Comparison of ENCODE assay signal across 18 cellular contexts in genomic region chr10:24341897-24342296, GRCh38.
A peak's percentile ranks its signal among the peaks of the same experiment; 100 is the strongest.
DNase-seq lines count a peak whose midpoint lies in the region; ATAC-seq and TF ChIP-seq lines count a peak whose summit lies in the region.
"Had no signal": no experiment of that assay in that cellular context is flagged by ENCODE, and none has a peak within 500 bp of the region (broad histone marks: within the 10 kb centered on the region; RNA-seq: fewer than 3 reads in every experiment).

No MANE protein-coding gene starts in this region.

- ATAC-seq in Right ventricle myocardium superior (ENCODE audit: poor library complexity), result peak; percentile 50
- no peak for ATAC-seq in HG02870 (IDR thresholded peaks at IDR 0.05; ENCODE audit: unreplicated experiment)
- ATAC-seq: GM12878, HCT116, Panc1 had no signal

- no peaks in the 10 kb centered on the region for H3K9me3 ChIP-seq in ascending aorta
- H3K9me3 ChIP-seq in osteoblast (ENCODE audit: low read depth, low read length), result no peaks in the 10 kb centered on the region
- H3K9me3 ChIP-seq: BE2C, Caco-2 had no signal

- peaks cover 3 to 27% of the 10 kb centered on the region in 2 donors for H3K4me1 ChIP-seq in ascending aorta
- H3K4me1 ChIP-seq in osteoblast (ENCODE audit: insufficient read depth, low read length), result peaks cover 27% of the 10 kb centered on the region
- H3K4me1 ChIP-seq: BE2C had no signal

- H3K27ac ChIP-seq in ascending aorta (peak overlapping the region; percentile 67 to 75), osteoblast (ENCODE audit: low read depth, low read length) (peak overlapping the region; percentile 30)
- H3K27ac ChIP-seq: KMS-11 had no signal

- H3K27me3 ChIP-seq in ascending aorta (no peaks in the 10 kb centered on the region), osteoblast (ENCODE audit: insufficient read depth, low read length) (no peaks in the 10 kb centered on the region)
- H3K27me3 ChIP-seq: BE2C had no signal

- H3K4me3 ChIP-seq in ascending aorta, result no peak overlapping the region
- no peak overlapping the region for H3K4me3 ChIP-seq in osteoblast (ENCODE audit: insufficient read depth, low read length)
- H3K4me3 ChIP-seq: GM12878 had no signal

- no peaks in the 10 kb centered on the region for H4K20me1 ChIP-seq in osteoblast (ENCODE audit: insufficient read depth, low read length)

- DNase-seq in Right ventricle myocardium superior (no peak), cardiac septum (ENCODE audit: low spot score) (no peak), ascending aorta (ENCODE audit: low spot score in 2 of 2) (no peak), osteoblast (ENCODE audit: insufficient read length, low spot score, missing footprints) (no peak), MV-4-11 (lab: John Stamatoyannopoulos, UW) (no peak), NCI-H1417 treated with DMSO at 0.1 percent for 48 hours (lab: John Stamatoyannopoulos, UW) (no peak), occipital lobe (lab: John Stamatoyannopoulos, UW) (no peak)
- DNase-seq: BE2C; Caco-2; CD4-positive, alpha-beta T cell; GOT3; NCI-H1436; NCI-H2081 treated with DMSO at 0.1 percent for 48 hours had no signal

- no peaks in the 10 kb centered on the region for H3K79me2 ChIP-seq in osteoblast (ENCODE audit: insufficient read depth, low read length)

- H3K4me2 ChIP-seq in osteoblast (ENCODE audit: insufficient read depth, low read length), result no peak overlapping the region
- H3K4me2 ChIP-seq: KMS-11 had no signal

- no peak overlapping the region for H2AFZ ChIP-seq in osteoblast (ENCODE audit: low read length)

- TF ChIP-seq CTCF in ascending aorta (IDR thresholded peaks at IDR 0.05) (no peak), osteoblast (IDR thresholded peaks at IDR 0.05; ENCODE audit: extremely low read depth, low read depth, low read length) (no peak)

- H3K36me3 ChIP-seq in ascending aorta (no peaks in the 10 kb centered on the region), osteoblast (ENCODE audit: insufficient read depth, low read length) (no peaks in the 10 kb centered on the region)
- H3K36me3 ChIP-seq: BE2C had no signal

- intact Hi-C loops in Right ventricle myocardium superior (cut with DNase I), result no loop called here
- intact Hi-C loops in cardiac septum (cut with DNase I), result loop anchor here (10.0 kb wide), 1 partner anchor 127 kb away; no protein-coding TSS in a partner anchor
- intact Hi-C loops in ascending aorta (cut with DNase I), result loop anchor here (5.0 to 10.0 kb wide), 2 partner anchors 47 to 135 kb away; partner anchors contain the start of gene KIAA1217
